Comparison of ENCODE assay signal across 14 cellular contexts in genomic region chr5:154242964-154243376, GRCh38. TPM values are rescaled to one million over a fixed set of nuclear protein-coding genes. Genes with fewer than 3 reads are reported as not detected.
A peak's percentile ranks its signal among the peaks of the same experiment; 100 is the strongest.
DNase-seq lines count a peak whose midpoint lies in the region; ATAC-seq and TF ChIP-seq lines count a peak whose summit lies in the region.
"Had no signal": no experiment of that assay in that cellular context is flagged by ENCODE, and none has a peak within 500 bp of the region (broad histone marks: within the 10 kb centered on the region; RNA-seq: fewer than 3 reads in every experiment).

No MANE protein-coding gene starts in this region.

- no peaks in the 10 kb centered on the region for H3K9me3 ChIP-seq in endodermal cell (ENCODE audit: control insufficient read depth, low read length)

- ATAC-seq in GM18519 (IDR thresholded peaks at IDR 0.05; ENCODE audit: low FRiP score, unreplicated experiment) (peak; percentile 48), GM21576 (IDR thresholded peaks at IDR 0.05; ENCODE audit: unreplicated experiment) (peak; percentile 44), HG03103 (IDR thresholded peaks at IDR 0.05; ENCODE audit: low read depth, unreplicated experiment) (peak; percentile 42)

- H3K27ac ChIP-seq in endodermal cell (ENCODE audit: low read depth, low read length): peak overlapping the region; percentile 47

- H3K27me3 Mint-ChIP-seq in endodermal cell (ENCODE audit: insufficient read depth): peaks cover 2% of the 10 kb centered on the region

- peaks cover 42% of the 10 kb centered on the region for H3K4me1 ChIP-seq in endodermal cell (ENCODE audit: control insufficient read depth, insufficient read depth, low read length)

- H3K9ac ChIP-seq in endodermal cell (ENCODE audit: extremely low read depth, low read length, poor library complexity, severe bottlenecking): no peak overlapping the region

- H3K4me3 Mint-ChIP-seq in endodermal cell: no peak overlapping the region
- H3K4me3 Mint-ChIP-seq: CD14-positive monocyte had no signal

- no peak for TF ChIP-seq CTCF in endodermal cell (conservative IDR thresholded peaks at IDR 0.05)

- no peaks in the 10 kb centered on the region for H3K36me3 Mint-ChIP-seq in endodermal cell (ENCODE audit: low read depth)

- H3K27me3 ChIP-seq in endodermal cell (ENCODE audit: control insufficient read depth, insufficient read depth, low read length, poor library complexity, severe bottlenecking): no peaks in the 10 kb centered on the region

- no peak overlapping the region for H3K27ac Mint-ChIP-seq in endodermal cell

- DNase-seq in endodermal cell (no peak), medulla oblongata (ENCODE audit: extremely low spot score) (no peak), AG20443 (ENCODE audit: low spot score) (no peak), NCI-H2107 (lab: John Stamatoyannopoulos, UW) (no peak), cerebellum (ENCODE audit: low spot score) (no peak)
- DNase-seq: activated CD4-positive, CD25-positive, alpha-beta regulatory T cell; activated T-cell treated with anti-CD3 and anti-CD28 coated beads, Interleukin-2, amount 50 U/mL, for 48 hours; NCI-H1092; SHP77 had no signal

- H3K4me1 Mint-ChIP-seq in endodermal cell: peaks cover 46% of the 10 kb centered on the region

- WGBS in endodermal cell (ENCODE audit: insufficient coverage in 1 of 2, insufficient read length in 1 of 2), 2 experiments: 0% methylated on average over 1 of the region's 1 CpG

- H3K36me3 ChIP-seq in endodermal cell (ENCODE audit: control insufficient read depth, insufficient read depth, low read length): no peaks in the 10 kb centered on the region

- peaks cover 3% of the 10 kb centered on the region for H3K9me3 Mint-ChIP-seq in endodermal cell

- H3K4me3 ChIP-seq in endodermal cell (ENCODE audit: low read length): peak overlapping the region; percentile 25
- H3K4me3 ChIP-seq: lung had no signal

RNA-seq across cellular contexts. Expression of gene GALNT10, which starts 52.4 kb away (rescaled TPM):
- total RNA-seq in endodermal cell (10 to 100 TPM; 30.2 to 43.4 TPM), cerebellum (11.6 TPM)
- 25.0 TPM for polyA plus RNA-seq in endodermal cell (2013, experiment 1 of 2)
- 25.7 TPM for polyA plus RNA-seq in endodermal cell (2013, experiment 2 of 2)
